In the genomic region with DNA sequence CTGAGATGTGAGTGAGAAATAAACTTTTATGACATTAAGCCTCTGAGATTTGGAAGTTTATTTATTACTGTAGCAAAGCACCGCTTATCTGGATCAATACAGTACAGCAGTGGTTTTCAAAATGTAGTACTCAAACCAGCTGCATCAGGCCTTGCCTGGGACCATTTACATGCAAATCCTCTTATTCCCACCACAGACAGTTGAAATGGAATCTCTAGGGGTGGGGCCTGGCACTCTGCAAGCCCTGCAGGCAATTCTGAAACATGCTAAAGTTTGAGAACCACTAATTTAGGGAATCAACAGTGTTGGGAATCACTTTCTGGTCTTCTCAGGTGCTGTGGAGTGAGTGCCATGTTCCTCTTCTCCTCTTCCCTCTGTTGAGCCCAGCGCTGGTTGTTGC, we compare ENCODE assay signal across 1 cellular context.
TF ChIP-seq lines count a peak whose summit lies in the region.

No MANE protein-coding gene starts in this region.

TF ChIP-seq in H1, 55 proteins besides CTCF, POLR2A, EP300 and RAD21 (continued from another document):
- TF ChIP-seq HDAC2 (IDR thresholded peaks at IDR 0.05; ENCODE audit: borderline replicate concordance in 1 of 2, low read depth in 2 of 2, low read length in 2 of 2) = no peak
- TF ChIP-seq CTBP2 (IDR thresholded peaks at IDR 0.05; ENCODE audit: borderline replicate concordance, insufficient read depth, insufficient read length, low read length) = no peak
- no peak for TF ChIP-seq EGR1 (IDR thresholded peaks at IDR 0.05; ENCODE audit: borderline replicate concordance, low read depth, low read length)
- no peak for TF ChIP-seq SP1 (IDR thresholded peaks at IDR 0.05; ENCODE audit: low read depth, low read length)
- no peak for TF ChIP-seq CBX8 (IDR thresholded peaks at IDR 0.05; ENCODE audit: borderline replicate concordance, low read depth, low read length)
- TF ChIP-seq POLR2AphosphoS5 (IDR thresholded peaks at IDR 0.05; ENCODE audit: low read depth, low read length) = no peak
- TF ChIP-seq SUZ12 (IDR thresholded peaks at IDR 0.05; ENCODE audit: low read length) = no peak
- no peak for TF ChIP-seq JUND (IDR thresholded peaks at IDR 0.05; ENCODE audit: low read length)
- no peak for TF ChIP-seq SIRT6 (IDR thresholded peaks at IDR 0.05; ENCODE audit: low read length)
- TF ChIP-seq CREB1 (IDR thresholded peaks at IDR 0.05) = no peak
- TF ChIP-seq TAF1 (IDR thresholded peaks at IDR 0.05; ENCODE audit: low read depth, low read length) = no peak
- TF ChIP-seq, protein P1, sequence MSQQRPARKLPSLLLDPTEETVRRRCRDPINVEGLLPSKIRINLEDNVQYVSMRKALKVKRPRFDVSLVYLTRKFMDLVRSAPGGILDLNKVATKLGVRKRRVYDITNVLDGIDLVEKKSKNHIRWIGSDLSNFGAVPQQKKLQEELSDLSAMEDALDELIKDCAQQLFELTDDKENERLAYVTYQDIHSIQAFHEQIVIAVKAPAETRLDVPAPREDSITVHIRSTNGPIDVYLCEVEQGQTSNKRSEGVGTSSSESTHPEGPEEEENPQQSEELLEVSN (IDR thresholded peaks at IDR 0.05) = no peak
- no peak for TF ChIP-seq RFX5 (IDR thresholded peaks at IDR 0.05; ENCODE audit: borderline replicate concordance, low read depth, low read length)
- no peak for TF ChIP-seq TBP (IDR thresholded peaks at IDR 0.05; ENCODE audit: low read depth, low read length)
